ENCODE assay signal across 18 cellular contexts in the genomic region with DNA sequence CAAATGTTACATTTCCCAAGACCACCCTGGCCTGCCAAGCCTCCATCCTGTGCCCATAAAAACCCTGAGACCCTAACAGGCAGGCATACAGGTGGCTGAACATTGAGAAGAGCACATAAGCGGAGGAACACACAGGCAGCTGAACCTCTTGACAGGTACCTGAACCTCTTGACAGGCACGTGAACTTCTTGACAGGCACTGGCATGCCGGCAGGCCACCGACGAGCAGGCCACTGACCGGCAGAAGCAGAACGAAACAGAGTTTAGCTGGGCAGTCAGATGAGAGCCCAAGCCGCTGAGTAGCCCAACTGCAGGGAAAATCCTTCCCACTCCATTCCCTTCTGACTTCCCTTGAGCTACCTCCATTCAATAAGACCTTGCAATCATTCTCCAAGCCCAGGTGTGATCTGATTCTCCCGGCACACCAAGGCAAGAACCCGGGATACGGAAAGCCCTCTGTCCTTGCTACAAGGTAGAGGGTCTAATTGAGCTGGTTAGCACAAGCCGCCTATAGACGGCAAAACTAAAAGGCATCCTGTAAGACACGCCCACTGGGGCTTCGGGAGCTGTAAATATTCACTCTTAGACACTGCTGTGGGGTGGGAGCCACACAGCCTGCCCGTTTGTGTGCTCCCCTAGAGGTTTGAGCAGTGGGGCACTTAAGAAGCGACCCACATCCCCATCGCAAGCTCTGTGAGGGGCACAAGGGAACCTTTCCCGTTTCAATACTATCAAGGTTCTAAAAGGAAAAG.
A peak's percentile ranks its signal among the peaks of the same experiment; 100 is the strongest.
DNase-seq lines count a peak whose midpoint lies in the region; ATAC-seq, FAIRE-seq and TF ChIP-seq lines count a peak whose summit lies in the region.
"Had no signal": no experiment of that assay in that cellular context is flagged by ENCODE, and none has a peak within 500 bp of the region (broad histone marks: within the 10 kb centered on the region; RNA-seq: fewer than 3 reads in every experiment).

No MANE protein-coding gene starts in this region.

- no peaks in the 10 kb centered on the region for H3K4me1 Mint-ChIP-seq in activated CD4-positive, alpha-beta T cell treated with anti-CD3 and anti-CD28 coated beads, Interleukin-2, amount 10 ng/mL, durations not matched to agents 24 days and 14 days

- H4K20me1 ChIP-seq in SU-DHL-6 (ENCODE audit: low read depth, low read length) = no peaks in the 10 kb centered on the region
- H4K20me1 ChIP-seq: BLaER1 treated with 17β-estradiol and CSF1 and Interleukin-3, amounts not matched to agents 10 nM and 100 nM had no signal

- no peak overlapping the region for H3K27ac Mint-ChIP-seq in activated CD4-positive, alpha-beta T cell treated with anti-CD3 and anti-CD28 coated beads, Interleukin-2, amount 10 ng/mL, durations not matched to agents 24 days and 14 days

- ATAC-seq in SK-N-SH treated with all-trans-retinoic acid at 6 μM for 48 hours (no peak), HG02571 (IDR thresholded peaks at IDR 0.05; ENCODE audit: unreplicated experiment) (no peak)

- H3K9me2 ChIP-seq in SU-DHL-6 (replicated peaks; ENCODE audit: insufficient read depth, low read length) = no peaks in the 10 kb centered on the region

- no peaks in the 10 kb centered on the region for H3K9me3 Mint-ChIP-seq in activated CD4-positive, alpha-beta T cell treated with anti-CD3 and anti-CD28 coated beads, Interleukin-2, amount 10 ng/mL, durations not matched to agents 24 days and 14 days

- H3F3A ChIP-seq in SU-DHL-6 (ENCODE audit: insufficient read depth) = no peaks in the 10 kb centered on the region

- FAIRE-seq in kidney (lab: Jason Lieb, UNC) = no peak
- FAIRE-seq: GM12892, HTR-8/SVneo had no signal

- no peak overlapping the region for H3K4me2 ChIP-seq in SU-DHL-6 (ENCODE audit: low read depth, low read length, poor library complexity, severe bottlenecking)
- H3K4me2 ChIP-seq: BLaER1 treated with 17β-estradiol and CSF1 and Interleukin-3, amounts not matched to agents 10 nM and 100 nM had no signal

- peak; percentile 40 for DNase-seq in activated CD4-positive, alpha-beta T cell treated with anti-CD3 and anti-CD28 coated beads, Interleukin-2, amount 10 ng/mL, durations not matched to agents 24 days and 14 days
- no peak for DNase-seq in activated CD4-positive, alpha-beta T cell treated with anti-CD3 and anti-CD28 coated beads for 4 hours
- peak; percentile 18 for DNase-seq in kidney
- peak; percentile 80 to 83 for DNase-seq in thyroid gland
- no peak for DNase-seq in posterior vena cava (ENCODE audit: low spot score)
- DNase-seq: GF-D8, GM23248, MV-4-11, NCI-H187 treated with DMSO at 0.1 percent for 48 hours, NCI-H345, OCI-M1, RPMI8226 had no signal

- H3K27ac ChIP-seq in SU-DHL-6 (ENCODE audit: low read depth, low read length) = no peak overlapping the region
- no peak overlapping the region for H3K27ac ChIP-seq in kidney (ENCODE audit: low read depth in 2 of 2, low read length in 2 of 2)
- no peak overlapping the region for H3K27ac ChIP-seq in thyroid gland
- H3K27ac ChIP-seq: BLaER1 treated with 17β-estradiol and CSF1 and Interleukin-3, amounts not matched to agents 10 nM and 100 nM; GM23248 had no signal

- no peak for TF ChIP-seq POLR2A in thyroid gland (IDR thresholded peaks at IDR 0.05)

- H3K36me3 ChIP-seq in SU-DHL-6 (ENCODE audit: low read length) (no peaks in the 10 kb centered on the region), kidney (ENCODE audit: control insufficient read depth in 1 of 2, insufficient read depth in 2 of 2, low read length in 2 of 2) (no peaks in the 10 kb centered on the region), thyroid gland (no peaks in the 10 kb centered on the region)
- H3K36me3 ChIP-seq: BLaER1 treated with 17β-estradiol and CSF1 and Interleukin-3, amounts not matched to agents 10 nM and 100 nM had no signal

- intact Hi-C loops in activated CD4-positive, alpha-beta T cell treated with anti-CD3 and anti-CD28 coated beads, Interleukin-2, amount 10 ng/mL, durations not matched to agents 24 days and 14 days (cut with micrococcal nuclease) = no loop called here
- intact Hi-C loops in kidney (cut with DNase I) (no loop called here), thyroid gland (cut with DNase I) (no loop called here), posterior vena cava (cut with DNase I) (no loop called here)

- no peaks in the 10 kb centered on the region for H3K27me3 ChIP-seq in SU-DHL-6 (ENCODE audit: low read length)
- no peaks in the 10 kb centered on the region for H3K27me3 ChIP-seq in thyroid gland
- H3K27me3 ChIP-seq: BLaER1 treated with 17β-estradiol and CSF1 and Interleukin-3, amounts not matched to agents 10 nM and 100 nM had no signal

- H3K27me3 Mint-ChIP-seq in activated CD4-positive, alpha-beta T cell treated with anti-CD3 and anti-CD28 coated beads, Interleukin-2, amount 10 ng/mL, durations not matched to agents 24 days and 14 days = no peaks in the 10 kb centered on the region

- H3K4me3 ChIP-seq in SU-DHL-6 (ENCODE audit: insufficient read depth, low read length, poor library complexity, severe bottlenecking) (no peak overlapping the region), kidney (ENCODE audit: low read length in 2 of 2) (no peak overlapping the region), thyroid gland (replicated peaks in 1 of 3) (no peak overlapping the region)
- H3K4me3 ChIP-seq: BLaER1 treated with 17β-estradiol and CSF1 and Interleukin-3, amounts not matched to agents 10 nM and 100 nM; GM23248 had no signal

- H3K79me2 ChIP-seq in SU-DHL-6 (ENCODE audit: insufficient read depth, low read length) = no peaks in the 10 kb centered on the region

- no peak overlapping the region for H3K4me3 Mint-ChIP-seq in activated CD4-positive, alpha-beta T cell treated with anti-CD3 and anti-CD28 coated beads, Interleukin-2, amount 10 ng/mL, durations not matched to agents 24 days and 14 days

- H3K36me3 Mint-ChIP-seq in activated CD4-positive, alpha-beta T cell treated with anti-CD3 and anti-CD28 coated beads, Interleukin-2, amount 10 ng/mL, durations not matched to agents 24 days and 14 days (ENCODE audit: low read depth) = no peaks in the 10 kb centered on the region

- no peak for TF ChIP-seq CTCF in SU-DHL-6 (IDR thresholded peaks at IDR 0.05; ENCODE audit: insufficient read depth, low read length, poor library complexity, severe bottlenecking)
- TF ChIP-seq CTCF in kidney (IDR thresholded peaks at IDR 0.05; ENCODE audit: borderline replicate concordance, extremely low read depth, insufficient read depth) = no peak
- TF ChIP-seq CTCF in thyroid gland (IDR thresholded peaks at IDR 0.05) = no peak

- peak overlapping the region; percentile 50 for H2AFZ ChIP-seq in SU-DHL-6 (ENCODE audit: low read depth, low read length, severe bottlenecking)
- H2AFZ ChIP-seq: GM23248 had no signal

- H3K4me1 ChIP-seq in kidney (ENCODE audit: control insufficient read depth in 1 of 2, insufficient read depth in 1 of 2, low read depth in 1 of 2, low read length in 2 of 2) (peaks cover 0 to 4% of the 10 kb centered on the region in 2 donors), thyroid gland (no peaks in the 10 kb centered on the region)
- H3K4me1 ChIP-seq: BLaER1 treated with 17β-estradiol and CSF1 and Interleukin-3, amounts not matched to agents 10 nM and 100 nM had no signal

- H3K9ac ChIP-seq in SU-DHL-6 (ENCODE audit: low read length) (no peak overlapping the region), kidney (ENCODE audit: low read length in 2 of 2) (no peak overlapping the region)
- H3K9ac ChIP-seq: BLaER1 treated with 17β-estradiol and CSF1 and Interleukin-3, amounts not matched to agents 10 nM and 100 nM; GM23248 had no signal

- H3K9me3 ChIP-seq in SU-DHL-6 (ENCODE audit: insufficient read depth, low read length) (no peaks in the 10 kb centered on the region), kidney (ENCODE audit: control insufficient read depth in 1 of 2, low read length in 2 of 2) (no peaks in the 10 kb centered on the region), thyroid gland (no peaks in the 10 kb centered on the region)
- H3K9me3 ChIP-seq: BLaER1 treated with 17β-estradiol and CSF1 and Interleukin-3, amounts not matched to agents 10 nM and 100 nM had no signal

- WGBS in thyroid gland, 2 donors = 62 to 66% methylated on average over 19 of the region's 19 CpGs

TF ChIP-seq in SK-N-SH treated with all-trans-retinoic acid at 6 μM for 48 hours, 23 proteins besides CTCF, POLR2A, EP300 and RAD21:
- TF ChIP-seq ZNF8 (CRISPR knock-in tag; IDR thresholded peaks at IDR 0.05) = no peak
- TF ChIP-seq, protein P1, sequence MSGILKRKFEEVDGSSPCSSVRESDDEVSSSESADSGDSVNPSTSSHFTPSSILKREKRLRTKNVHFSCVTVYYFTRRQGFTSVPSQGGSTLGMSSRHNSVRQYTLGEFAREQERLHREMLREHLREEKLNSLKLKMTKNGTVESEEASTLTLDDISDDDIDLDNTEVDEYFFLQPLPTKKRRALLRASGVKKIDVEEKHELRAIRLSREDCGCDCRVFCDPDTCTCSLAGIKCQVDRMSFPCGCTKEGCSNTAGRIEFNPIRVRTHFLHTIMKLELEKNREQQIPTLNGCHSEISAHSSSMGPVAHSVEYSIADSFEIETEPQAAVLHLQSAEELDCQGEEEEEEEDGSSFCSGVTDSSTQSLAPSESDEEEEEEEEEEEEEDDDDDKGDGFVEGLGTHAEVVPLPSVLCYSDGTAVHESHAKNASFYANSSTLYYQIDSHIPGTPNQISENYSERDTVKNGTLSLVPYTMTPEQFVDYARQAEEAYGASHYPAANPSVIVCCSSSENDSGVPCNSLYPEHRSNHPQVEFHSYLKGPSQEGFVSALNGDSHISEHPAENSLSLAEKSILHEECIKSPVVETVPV (CRISPR knock-in tag; IDR thresholded peaks at IDR 0.05) = no peak
- no peak for TF ChIP-seq OSR1 (CRISPR knock-in tag; IDR thresholded peaks at IDR 0.05)
- no peak for TF ChIP-seq CSDC2 (CRISPR knock-in tag; IDR thresholded peaks at IDR 0.05)
- no peak for TF ChIP-seq RARB (CRISPR knock-in tag; IDR thresholded peaks at IDR 0.05)
- no peak for TF ChIP-seq ZFP30 (CRISPR knock-in tag; IDR thresholded peaks at IDR 0.05)
- no peak for TF ChIP-seq ZFP3 (CRISPR knock-in tag; IDR thresholded peaks at IDR 0.05)

Comparison
In these comparisons a context has a peak if more than half of its experiments do, and no peak if none do; other contexts are left out.
1. DNase-seq: peak in activated CD4-positive, alpha-beta T cell treated with anti-CD3 and anti-CD28 coated beads, Interleukin-2, amount 10 ng/mL, durations not matched to agents 24 days and 14 days (single experiment), kidney (single experiment) and thyroid gland (2 of 2); none in activated CD4-positive, alpha-beta T cell treated with anti-CD3 and anti-CD28 coated beads for 4 hours (0 of 2) and posterior vena cava (single experiment).